8 cellular contexts compared by ENCODE assay signal in the genomic region with DNA sequence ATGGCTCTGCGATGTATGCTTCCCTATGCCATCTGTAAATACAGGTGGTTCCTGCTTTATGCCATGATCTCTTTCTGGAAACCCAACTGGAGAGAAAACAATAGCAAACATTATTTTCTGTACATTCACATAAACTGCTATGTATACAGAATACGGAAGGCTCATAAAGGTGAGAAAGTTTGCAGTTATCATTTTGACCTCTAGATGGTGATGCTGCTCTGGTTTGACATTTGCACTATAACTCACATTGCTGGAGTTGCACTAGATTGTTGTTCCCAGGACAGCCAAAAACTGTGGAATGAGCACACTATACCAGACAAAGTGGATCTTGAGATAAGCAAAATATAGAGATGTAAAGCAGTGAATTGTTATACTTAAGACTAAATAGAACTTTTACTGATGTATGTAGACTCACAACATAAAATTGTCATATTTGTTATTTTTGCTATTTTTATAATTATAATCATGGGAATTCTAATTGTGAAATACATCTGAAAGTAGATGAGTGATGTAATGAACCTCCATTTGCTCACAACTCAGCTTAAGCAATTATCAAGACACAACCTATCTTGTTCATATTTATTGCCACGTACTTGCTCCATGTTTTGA.
DNase-seq lines count a peak whose midpoint lies in the region; ATAC-seq and TF ChIP-seq lines count a peak whose summit lies in the region.

No MANE protein-coding gene starts in this region.

- H3K36me3 ChIP-seq in brain microvascular endothelial cell (replicated peaks) (no peaks in the 10 kb centered on the region), right lobe of liver (no peaks in the 10 kb centered on the region)

- H3K4me1 ChIP-seq in right lobe of liver: no peaks in the 10 kb centered on the region

- H3K27ac ChIP-seq in brain microvascular endothelial cell (no peak overlapping the region), right lobe of liver (no peak overlapping the region)

- H3K9me3 ChIP-seq in right lobe of liver: no peaks in the 10 kb centered on the region

- H3K27me3 ChIP-seq in brain microvascular endothelial cell (replicated peaks) (no peaks in the 10 kb centered on the region), right lobe of liver (no peaks in the 10 kb centered on the region)

- no peak for TF ChIP-seq POLR2A in right lobe of liver (IDR thresholded peaks at IDR 0.05)

- in situ Hi-C loops in brain microvascular endothelial cell (cut with HindIII; ENCODE audit: low pct_ligation_motif_present, low sequenced_read_pairs): no loop called here

- intact Hi-C loops in right lobe of liver (cut with DNase I): no loop called here

- H3K4me3 ChIP-seq in AG10803 (ENCODE audit: low read length) (no peak overlapping the region), brain microvascular endothelial cell (ENCODE audit: low read depth, low read length) (no peak overlapping the region), right lobe of liver (no peak overlapping the region)

- peak; percentile 1 for DNase-seq in AG10803 (ENCODE audit: low read depth)
- DNase-seq in NCI-H2171 (lab: John Stamatoyannopoulos, UW): peak; percentile 4
- DNase-seq in brain microvascular endothelial cell: peak; percentile 37
- DNase-seq in right lobe of liver: no peak
- no peak for DNase-seq in EL
- DNase-seq in activated CD4-positive, CD25-positive, alpha-beta regulatory T cell (lab: John Stamatoyannopoulos, UW): no peak

- ATAC-seq in GM18861 (IDR thresholded peaks at IDR 0.05; ENCODE audit: unreplicated experiment) (peak; percentile 94), HG03060 (IDR thresholded peaks at IDR 0.05; ENCODE audit: low read depth, unreplicated experiment) (peak; percentile 92), right lobe of liver (peak; percentile 79 to 90 (median 86))

- TF ChIP-seq CTCF in AG10803 (conservative IDR thresholded peaks at IDR 0.05; ENCODE audit: low read length) (peak; percentile 45), brain microvascular endothelial cell (IDR thresholded peaks at IDR 0.05; ENCODE audit: low read depth, low read length, missing control alignments) (peak; percentile 72), right lobe of liver (IDR thresholded peaks at IDR 0.05) (peak; percentile 49 to 64 (median 60))

- WGBS in right lobe of liver (ENCODE audit: insufficient coverage, low coverage, low lambda C conversion rate, missing lambda C conversion rate): 30% methylated on average over 3 of the region's 3 CpGs

Comparison
In these comparisons a context has a peak if more than half of its experiments do, and no peak if none do; other contexts are left out.
1. DNase-seq: peak in AG10803 (single experiment), NCI-H2171 (single experiment) and brain microvascular endothelial cell (single experiment); none in right lobe of liver (0 of 3), EL (single experiment) and activated CD4-positive, CD25-positive, alpha-beta regulatory T cell (0 of 4).
2. Peak in every context shown above with its lines, with median percentiles within 50 percentile points of each other: CTCF ChIP-seq and ATAC-seq.